In the genomic region with DNA sequence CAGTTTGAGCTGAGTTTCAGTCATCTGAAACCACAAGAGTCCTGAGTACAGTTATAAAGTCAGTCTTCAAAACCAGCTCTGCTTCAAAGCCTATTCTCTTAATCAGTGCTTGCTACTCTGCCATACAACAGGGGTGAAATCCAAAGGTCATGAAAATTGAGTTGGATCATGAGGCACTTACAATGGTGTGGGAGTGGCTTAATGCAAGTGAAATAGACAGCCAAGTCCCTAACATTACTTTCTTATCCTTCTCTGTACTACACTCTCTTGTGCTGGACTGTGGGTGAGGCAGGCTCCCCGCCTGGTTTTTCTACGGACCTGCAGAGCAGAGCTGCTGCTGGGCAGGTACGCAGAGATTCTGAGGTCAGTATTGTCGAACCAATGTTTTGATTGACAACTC, we compare ENCODE assay signal across 21 cellular contexts. TPM values are rescaled to one million over a fixed set of nuclear protein-coding genes. Genes with fewer than 3 reads are reported as not detected.
A peak's percentile ranks its signal among the peaks of the same experiment; 100 is the strongest.
DNase-seq lines count a peak whose midpoint lies in the region; ATAC-seq, FAIRE-seq and TF ChIP-seq lines count a peak whose summit lies in the region.
"Had no signal": no experiment of that assay in that cellular context is flagged by ENCODE, and none has a peak within 500 bp of the region (broad histone marks: within the 10 kb centered on the region; RNA-seq: fewer than 3 reads in every experiment).

No MANE protein-coding gene starts in this region.

- peak; percentile 13 for FAIRE-seq in urothelium cell line (lab: Jason Lieb, UNC)
- FAIRE-seq: D721Med, GM12891, GM18507, H1 had no signal

- no peak overlapping the region for H3K4me3 Mint-ChIP-seq in Caco-2 (ENCODE audit: unreplicated experiment)
- H3K4me3 Mint-ChIP-seq: CD8-positive, alpha-beta T cell had no signal

- H3K36me3 Mint-ChIP-seq in Caco-2 (ENCODE audit: insufficient read depth, unreplicated experiment): no peaks in the 10 kb centered on the region
- H3K36me3 Mint-ChIP-seq: CD8-positive, alpha-beta T cell had no signal

- H3K4me3 ChIP-seq in Caco-2 (ENCODE audit: low read depth, low read length): no peak overlapping the region
- H3K4me3 ChIP-seq: GM23248 had no signal

- no peaks in the 10 kb centered on the region for H3K9me3 ChIP-seq in Caco-2

- H3K9me3 Mint-ChIP-seq in Caco-2 (ENCODE audit: unreplicated experiment): no peaks in the 10 kb centered on the region

- H3K4me1 Mint-ChIP-seq in Caco-2 (ENCODE audit: low read depth, unreplicated experiment): no peaks in the 10 kb centered on the region

- CTCF ChIA-PET in Caco-2 (lab: Charles Lee): interaction anchor here (1.1 kb wide), 1 partner anchor 254 kb away, joined by 5 read pairs; no protein-coding TSS in a partner anchor

- H3K27ac Mint-ChIP-seq in Caco-2 (ENCODE audit: unreplicated experiment): no peak overlapping the region
- H3K27ac Mint-ChIP-seq: CD8-positive, alpha-beta T cell had no signal

- H3K36me3 ChIP-seq in Caco-2 (ENCODE audit: control insufficient read depth, insufficient read depth, low read length): no peaks in the 10 kb centered on the region

- H3K27me3 Mint-ChIP-seq in Caco-2 (ENCODE audit: insufficient read depth, unreplicated experiment): peaks cover 11% of the 10 kb centered on the region

- no peaks in the 10 kb centered on the region for H3K27me3 ChIP-seq in Caco-2 (replicated peaks; ENCODE audit: control insufficient read depth, insufficient read depth, low read length)

- TF ChIP-seq CTCF in Caco-2 (IDR thresholded peaks at IDR 0.05; ENCODE audit: insufficient read depth in 1 of 2, low read depth in 1 of 2, low read length in 1 of 2, severe bottlenecking in 1 of 2, unreplicated experiment in 1 of 2): no peak

- no TSS peak for BruUV-seq in Caco-2 (replicated peaks; lab: Mats Ljungman, UMichigan)

- peak; percentile 78 for ATAC-seq in left colon
- ATAC-seq in HG02588 (IDR thresholded peaks at IDR 0.05; ENCODE audit: unreplicated experiment): no peak
- no peak for ATAC-seq in GM21390 (IDR thresholded peaks at IDR 0.05; ENCODE audit: unreplicated experiment)
- ATAC-seq: CD8-positive, alpha-beta T cell had no signal

- H3K4me1 ChIP-seq in Caco-2: no peaks in the 10 kb centered on the region

- peak; percentile 24 for DNase-seq in NCI-H2227 (lab: John Stamatoyannopoulos, UW; ENCODE audit: unreplicated experiment)
- no peak for DNase-seq in left colon
- DNase-seq in urothelium cell line (ENCODE audit: low spot score): no peak
- no peak for DNase-seq in Caco-2
- DNase-seq: C1 segment of cervical spinal cord; CD8-positive, alpha-beta T cell; DMS 273 treated with DMSO at 0.1 percent for 48 hours; DMS79; EL; GF-D8; GM23248; H7; HCEC 1CT had no signal

- intact Hi-C loops in left colon (cut with DNase I, micrococcal nuclease) (no loop called here), Caco-2 (cut with micrococcal nuclease; ENCODE audit: unreplicated experiment) (no loop called here)

- POLR2A ChIA-PET in Caco-2 (lab: Charles Lee): no interaction called here

RNA-seq across cellular contexts. Expression of a gene that starts 12.4 kb away (rescaled TPM):
- total RNA-seq in left colon: under 1 TPM; 0.39 to 0.40 TPM
- total RNA-seq in Caco-2 (2022): not detected in 2 replicates
- total RNA-seq: A172; A673; CD8-positive, alpha-beta T cell; GM23248 had no signal
